In the genomic region with DNA sequence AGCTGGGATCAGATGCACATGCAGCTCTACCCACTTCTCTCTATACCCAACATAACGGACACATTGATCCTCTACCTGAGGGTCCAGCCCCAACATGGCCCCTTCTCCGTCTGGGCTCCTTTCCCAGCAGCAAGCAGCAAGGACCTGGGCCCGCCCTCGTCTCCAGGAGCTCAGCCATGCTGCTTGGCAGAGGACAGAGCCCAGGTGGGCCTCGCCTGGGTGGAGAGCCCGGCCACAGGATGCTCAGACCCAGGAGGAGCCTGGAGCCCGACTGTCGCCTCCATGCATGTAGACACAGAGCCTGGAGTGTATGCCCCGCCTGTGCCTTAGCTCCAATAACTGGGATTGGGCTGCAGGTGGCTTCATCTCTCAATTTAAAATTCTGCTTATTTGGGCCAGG, we compare ENCODE assay signal across 33 cellular contexts.
"Had no signal": no experiment of that assay in that cellular context is flagged by ENCODE, and none has a peak within 500 bp of the region (broad histone marks: within the 10 kb centered on the region; RNA-seq: fewer than 3 reads in every experiment).

No MANE protein-coding gene starts in this region.

- FAIRE-seq: bronchial epithelial cell, TTC549 had no signal

- H3K4me3 ChIP-seq: MG63, Peyer's patch had no signal

- H3K4me1 ChIP-seq: Peyer's patch had no signal

- H3K27me3 ChIP-seq: MG63, Peyer's patch had no signal

- H3K4me3 Mint-ChIP-seq: activated CD4-positive, alpha-beta T cell treated with anti-CD3 and anti-CD28 coated beads, Interleukin-2, amount 10 ng/mL, durations not matched to agents 24 days and 14 days; activated CD8-positive, alpha-beta T cell treated with anti-CD3 and anti-CD28 coated beads for 36 hours; activated naive CD4-positive, alpha-beta T cell treated with anti-CD3 and anti-CD28 coated beads, Interleukin-2, amount 10 ng/mL, durations not matched to agents 7 days and 5 days; activated naive CD8-positive, alpha-beta T cell; activated naive CD8-positive, alpha-beta T cell treated with anti-CD3 and anti-CD28 coated beads, Interleukin-2, amount 50 U/mL, for 24 hours; brain; T-cell had no signal

- DNase-seq: activated CD4-positive, alpha-beta T cell treated with anti-CD3 and anti-CD28 coated beads, Interleukin-2, amount 10 ng/mL, durations not matched to agents 24 days and 14 days; activated CD4-positive, alpha-beta T cell treated with anti-CD3 and anti-CD28 coated beads, Interleukin-2, amount 50 U/mL, for 4 hours; activated CD8-positive, alpha-beta T cell treated with anti-CD3 and anti-CD28 coated beads for 36 hours; activated effector memory CD4-positive, alpha-beta T cell treated with Interleukin-2 at 50 U/mL for 16 hours; activated naive CD4-positive, alpha-beta T cell treated with anti-CD3 and anti-CD28 coated beads, Interleukin-2, amount 10 ng/mL, durations not matched to agents 7 days and 5 days; activated naive CD8-positive, alpha-beta T cell treated with anti-CD3 and anti-CD28 coated beads, Interleukin-2, amount 50 U/mL, for 24 hours; activated T-cell treated with anti-CD3 and anti-CD28 coated beads, Interleukin-2, amount 50 U/mL, for 48 hours; anterior cingulate cortex; caudate nucleus; cerebellar nuclear complex; Kasumi-1; KG1; MG63; NCI-H1048; NCI-H1105 treated with DMSO at 0.1 percent for 48 hours; NCI-H1436; NCI-H1930; NCI-H2081 treated with DMSO at 0.1 percent for 48 hours; NCI-H226; NCI-H446 treated with DMSO at 0.1 percent for 48 hours; NCI-H524; NK-92 treated with Interleukin-12 subunit alpha and Interleukin-12 subunit beta, amount 100 ng/mL, for 24 hours; PC-3; Peyer's patch; RPMI8226; SIG-M5; T-cell had no signal

- H3K27me3 Mint-ChIP-seq: activated CD4-positive, alpha-beta T cell treated with anti-CD3 and anti-CD28 coated beads, Interleukin-2, amount 10 ng/mL, durations not matched to agents 24 days and 14 days; activated CD8-positive, alpha-beta T cell treated with anti-CD3 and anti-CD28 coated beads for 36 hours; activated naive CD4-positive, alpha-beta T cell treated with anti-CD3 and anti-CD28 coated beads, Interleukin-2, amount 10 ng/mL, durations not matched to agents 7 days and 5 days; activated naive CD8-positive, alpha-beta T cell; activated naive CD8-positive, alpha-beta T cell treated with anti-CD3 and anti-CD28 coated beads, Interleukin-2, amount 50 U/mL, for 24 hours; brain; T-cell had no signal

- H3K9me3 Mint-ChIP-seq: activated CD4-positive, alpha-beta T cell treated with anti-CD3 and anti-CD28 coated beads, Interleukin-2, amount 10 ng/mL, durations not matched to agents 24 days and 14 days; activated CD8-positive, alpha-beta T cell treated with anti-CD3 and anti-CD28 coated beads for 36 hours; activated naive CD4-positive, alpha-beta T cell treated with anti-CD3 and anti-CD28 coated beads, Interleukin-2, amount 10 ng/mL, durations not matched to agents 7 days and 5 days; activated naive CD8-positive, alpha-beta T cell treated with anti-CD3 and anti-CD28 coated beads, Interleukin-2, amount 50 U/mL, for 24 hours; brain; T-cell had no signal

- H3K27ac Mint-ChIP-seq: activated CD4-positive, alpha-beta T cell treated with anti-CD3 and anti-CD28 coated beads, Interleukin-2, amount 10 ng/mL, durations not matched to agents 24 days and 14 days; activated CD8-positive, alpha-beta T cell treated with anti-CD3 and anti-CD28 coated beads for 36 hours; activated naive CD8-positive, alpha-beta T cell; activated naive CD8-positive, alpha-beta T cell treated with anti-CD3 and anti-CD28 coated beads, Interleukin-2, amount 50 U/mL, for 24 hours; brain; T-cell had no signal

- H3K9me3 ChIP-seq: MG63, Peyer's patch had no signal

- H3K27ac ChIP-seq: Peyer's patch had no signal

- ATAC-seq: activated CD8-positive, alpha-beta T cell treated with anti-CD3 and anti-CD28 coated beads for 36 hours; activated naive CD8-positive, alpha-beta T cell treated with anti-CD3 and anti-CD28 coated beads, Interleukin-2, amount 50 U/mL, for 24 hours; PC-3; Right ventricle myocardium inferior; SK-N-SH treated with all-trans-retinoic acid at 6 μM for 48 hours; T-cell had no signal
